ENCODE assay signal across 8 cellular contexts in the genomic region with DNA sequence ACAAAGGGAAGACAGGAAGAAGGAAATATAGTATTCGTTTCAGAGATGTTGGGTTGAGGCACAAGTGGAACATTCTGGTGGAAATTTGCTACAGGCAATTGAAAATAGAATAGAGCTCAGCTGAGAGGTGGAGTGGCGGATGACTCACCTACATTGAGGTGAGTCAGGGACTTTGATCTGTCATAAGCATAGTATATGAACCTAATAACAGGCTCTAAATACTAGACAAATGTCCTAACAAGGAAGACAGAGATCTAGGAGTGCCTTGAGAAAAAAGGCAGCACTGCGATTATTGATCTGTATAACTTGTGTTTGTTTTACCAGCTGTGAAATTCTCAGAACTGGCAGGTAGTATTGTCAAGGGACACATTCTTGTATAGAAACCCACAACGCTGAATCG. TPM values are rescaled to one million over a fixed set of nuclear protein-coding genes. Genes with fewer than 3 reads are reported as not detected.
DNase-seq lines count a peak whose midpoint lies in the region; ATAC-seq and TF ChIP-seq lines count a peak whose summit lies in the region.

No MANE protein-coding gene starts in this region.

- H3K4me1 ChIP-seq in HUES64 (ENCODE audit: insufficient read depth, low read length): peaks cover 18% of the 10 kb centered on the region; the same call in 1 of the 2 replicates
- H3K4me1 ChIP-seq in esophagus muscularis mucosa: peaks cover 30 to 38% (median 36%) of the 10 kb centered on the region in 4 donors
- peaks cover 24% of the 10 kb centered on the region for H3K4me1 ChIP-seq in psoas muscle

- H3K9me3 ChIP-seq in HUES64 (ENCODE audit: insufficient read depth, low read depth, low read length): no peaks in the 10 kb centered on the region
- no peaks in the 10 kb centered on the region for H3K9me3 ChIP-seq in esophagus muscularis mucosa
- no peaks in the 10 kb centered on the region for H3K9me3 ChIP-seq in psoas muscle

- intact Hi-C loops in esophagus muscularis mucosa (cut with DNase I) (no loop called here), psoas muscle (cut with DNase I) (no loop called here)

- no peak for TF ChIP-seq EP300 in esophagus muscularis mucosa (IDR thresholded peaks at IDR 0.05)

- peak overlapping the region; percentile 95 for H3K4me3 ChIP-seq in AG10803 (ENCODE audit: low read length)
- peak overlapping the region; percentile 88 for H3K4me3 ChIP-seq in HUES64 (ENCODE audit: low read length)
- H3K4me3 ChIP-seq in esophagus muscularis mucosa: peak overlapping the region; percentile 84 to 100 (median 95)
- H3K4me3 ChIP-seq in psoas muscle: peak overlapping the region; percentile 97

- WGBS in HUES64: 68% methylated on average over 5 of the region's 5 CpGs
- 43% methylated on average over 5 of the region's 5 CpGs for WGBS in esophagus muscularis mucosa
- WGBS in psoas muscle, 3 donors: 32 to 39% (median 35%) methylated on average over 5 of the region's 5 CpGs

- no peaks in the 10 kb centered on the region for H3K27me3 ChIP-seq in HUES64 (ENCODE audit: insufficient read depth, low read length)
- no peaks in the 10 kb centered on the region for H3K27me3 ChIP-seq in esophagus muscularis mucosa
- H3K27me3 ChIP-seq in psoas muscle (ENCODE audit: insufficient read depth in 3 of 3, low read length in 2 of 3): no peaks in the 10 kb centered on the region

- H3K36me3 ChIP-seq in HUES64 (ENCODE audit: insufficient read depth, low read length) (no peaks in the 10 kb centered on the region; the same call in 1 of the 2 replicates), esophagus muscularis mucosa (no peaks in the 10 kb centered on the region), psoas muscle (ENCODE audit: insufficient read depth in 1 of 2, low read depth in 1 of 2) (no peaks in the 10 kb centered on the region)

- H3K9ac ChIP-seq in HUES64 (ENCODE audit: low read depth, low read length): peak overlapping the region; percentile 68; the same call in 1 of the 2 replicates

- H3K27ac ChIP-seq in HUES64 (ENCODE audit: low read depth, low read length) (no peak overlapping the region), esophagus muscularis mucosa (replicated peaks in 1 of 4) (peak overlapping the region; percentile 99 to 100 (median 100)), psoas muscle (peak overlapping the region; percentile 100)

- TF ChIP-seq CTCF in AG10803 (conservative IDR thresholded peaks at IDR 0.05; ENCODE audit: low read length) (no peak), esophagus muscularis mucosa (IDR thresholded peaks at IDR 0.05) (no peak), psoas muscle (IDR thresholded peaks at IDR 0.05) (no peak)

- ATAC-seq in psoas muscle (peak; percentile 52 to 61 (median 56)), GM21717 (IDR thresholded peaks at IDR 0.05; ENCODE audit: unreplicated experiment) (no peak)

- no peak for TF ChIP-seq POLR2A in esophagus muscularis mucosa (IDR thresholded peaks at IDR 0.05; ENCODE audit: low read depth)

- DNase-seq in AG10803 (ENCODE audit: low read depth) (no peak), activated T-cell treated with anti-CD3 and anti-CD28 coated beads for 1 hour (ENCODE audit: low read depth) (peak; percentile 24), esophagus muscularis mucosa (ENCODE audit: extremely low spot score) (no peak), psoas muscle (no peak), NCI-H446 treated with DMSO at 0.1 percent for 48 hours (lab: John Stamatoyannopoulos, UW) (no peak), foreskin melanocyte (no peak)

RNA-seq across cellular contexts. Expression of a gene that starts 0.9 kb away (rescaled TPM):
- 37.6 TPM for polyA plus RNA-seq in HUES64 (2013, experiment 1 of 2)
- polyA plus RNA-seq in HUES64 (2013, experiment 2 of 2): 32.6 TPM
- total RNA-seq in esophagus muscularis mucosa: 10 to 100 TPM; 36.9 to 51.5 (median 48.0) TPM
- total RNA-seq in psoas muscle: 100 to 1,000 TPM in 1 of 4 donors, 10 to 100 TPM in 3; 43.7 to 163 (median 54.0) TPM
- 100 to 1,000 TPM in 1 of 3 donors, 10 to 100 TPM in 2; 34.7 to 153 (median 84.1) TPM for polyA plus RNA-seq in psoas muscle

RNA-seq across cellular contexts. Expression of a gene that starts 31.4 kb away (rescaled TPM):
- 0.60 TPM for polyA plus RNA-seq in HUES64 (2013, experiment 1 of 2)
- 0.32 TPM for polyA plus RNA-seq in HUES64 (2013, experiment 2 of 2)
- 1 to 10 TPM in 1 of 4 donors, under 1 TPM in 3; 0.75 to 2.1 (median 0.91) TPM for total RNA-seq in esophagus muscularis mucosa
- 1 to 10 TPM; 1.9 to 9.8 (median 8.0) TPM for total RNA-seq in psoas muscle
- 10 to 100 TPM in 1 of 3 donors, 1 to 10 TPM in 2; 1.7 to 16.2 (median 6.4) TPM for polyA plus RNA-seq in psoas muscle
